8 cellular contexts compared by ENCODE assay signal in the genomic region with DNA sequence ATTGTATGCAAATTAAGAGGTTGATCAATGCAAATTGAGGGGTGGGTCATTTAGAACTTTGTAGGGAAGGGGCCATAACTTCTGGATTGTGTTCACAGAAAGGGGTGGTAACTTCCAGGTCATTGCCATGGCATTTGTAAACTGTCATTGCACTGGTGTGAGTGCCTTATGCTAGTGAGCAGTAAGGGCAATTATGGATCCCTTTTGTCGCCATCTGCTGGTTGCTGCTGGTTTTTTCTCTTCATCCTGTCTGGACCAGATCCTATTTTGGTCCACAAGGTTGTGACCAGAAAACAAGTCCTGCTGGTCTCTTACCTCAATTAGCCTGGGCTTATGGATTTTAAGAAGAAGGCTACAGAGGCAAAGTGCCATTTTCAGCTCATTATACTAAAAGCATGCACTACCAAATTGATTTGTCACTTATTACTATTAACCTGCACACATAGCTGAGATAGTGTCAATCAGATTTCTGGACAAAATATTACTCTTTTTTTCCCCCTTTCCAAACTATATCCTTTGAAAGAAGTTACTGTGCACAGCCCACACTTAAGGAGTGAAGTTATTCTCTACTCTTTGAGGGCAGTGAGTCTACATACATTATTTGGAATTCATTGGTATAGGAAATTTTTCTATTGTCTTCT.
DNase-seq lines count a peak whose midpoint lies in the region; ATAC-seq and TF ChIP-seq lines count a peak whose summit lies in the region.

No MANE protein-coding gene starts in this region.

- TF ChIP-seq CTCF in CD14-positive monocyte (IDR thresholded peaks at IDR 0.05) (peak; percentile 82), epithelial cell of esophagus (IDR thresholded peaks at IDR 0.05; ENCODE audit: insufficient read depth, low read depth, low read length, missing control alignments) (peak; percentile 83), thoracic aorta (IDR thresholded peaks at IDR 0.05) (peak; percentile 51)

- H3K36me3 ChIP-seq in naive thymus-derived CD4-positive, alpha-beta T cell (ENCODE audit: control insufficient read depth in 2 of 3, insufficient read depth in 3 of 3, low read length in 3 of 3) = no peaks in the 10 kb centered on the region
- H3K36me3 ChIP-seq in thoracic aorta = no peaks in the 10 kb centered on the region

- H3K27me3 Mint-ChIP-seq in CD14-positive monocyte (ENCODE audit: low read depth in 3 of 3) = peaks cover 0 to 8% (median 0%) of the 10 kb centered on the region in 3 donors
- no peaks in the 10 kb centered on the region for H3K27me3 Mint-ChIP-seq in activated CD4-positive, alpha-beta memory T cell treated with anti-CD3 and anti-CD28 coated beads, Interleukin-2, amount 10 ng/mL, durations not matched to agents 7 days and 5 days
- peaks cover 0 to 4% (median 0%) of the 10 kb centered on the region in 5 donors for H3K27me3 Mint-ChIP-seq in naive thymus-derived CD4-positive, alpha-beta T cell

- intact Hi-C loops in CD14-positive monocyte (cut with micrococcal nuclease) = no loop called here
- intact Hi-C loops in naive thymus-derived CD4-positive, alpha-beta T cell (cut with micrococcal nuclease) = loop anchor here (1.0 to 5.0 kb wide), 3 partner anchors 214 to 1117 kb away; no protein-coding TSS in a partner anchor

- H3K4me3 Mint-ChIP-seq in CD14-positive monocyte = no peak overlapping the region
- H3K4me3 Mint-ChIP-seq in activated CD4-positive, alpha-beta memory T cell treated with anti-CD3 and anti-CD28 coated beads, Interleukin-2, amount 10 ng/mL, durations not matched to agents 7 days and 5 days = no peak overlapping the region
- no peak overlapping the region for H3K4me3 Mint-ChIP-seq in naive thymus-derived CD4-positive, alpha-beta T cell

- H3K27ac Mint-ChIP-seq in CD14-positive monocyte = no peak overlapping the region
- no peak overlapping the region for H3K27ac Mint-ChIP-seq in activated CD4-positive, alpha-beta memory T cell treated with anti-CD3 and anti-CD28 coated beads, Interleukin-2, amount 10 ng/mL, durations not matched to agents 7 days and 5 days
- H3K27ac Mint-ChIP-seq in naive thymus-derived CD4-positive, alpha-beta T cell = no peak overlapping the region

- peaks cover 0 to 5% (median 0%) of the 10 kb centered on the region in 7 donors for H3K9me3 Mint-ChIP-seq in CD14-positive monocyte
- H3K9me3 Mint-ChIP-seq in activated CD4-positive, alpha-beta memory T cell treated with anti-CD3 and anti-CD28 coated beads, Interleukin-2, amount 10 ng/mL, durations not matched to agents 7 days and 5 days = no peaks in the 10 kb centered on the region
- no peaks in the 10 kb centered on the region for H3K9me3 Mint-ChIP-seq in naive thymus-derived CD4-positive, alpha-beta T cell

- no peaks in the 10 kb centered on the region for H3K9me3 ChIP-seq in naive thymus-derived CD4-positive, alpha-beta T cell (ENCODE audit: control insufficient read depth in 2 of 3, low read length in 3 of 3)
- no peaks in the 10 kb centered on the region for H3K9me3 ChIP-seq in thoracic aorta

- no peak overlapping the region for H3K4me3 ChIP-seq in epithelial cell of esophagus (ENCODE audit: low read length)
- no peak overlapping the region for H3K4me3 ChIP-seq in naive thymus-derived CD4-positive, alpha-beta T cell (ENCODE audit: low read length)
- H3K4me3 ChIP-seq in thoracic aorta = no peak overlapping the region

- DNase-seq in CD14-positive monocyte (ENCODE audit: low spot score) (peak; percentile 48), NCI-H460 (ENCODE audit: extremely low read depth, low read depth) (peak; percentile 77), epithelial cell of esophagus (ENCODE audit: low read depth) (peak; percentile 68), thoracic aorta (ENCODE audit: low spot score) (no peak)
- peak; percentile 57 for DNase-seq in activated CD4-positive, alpha-beta memory T cell treated with anti-CD3 and anti-CD28 coated beads, Interleukin-2, amount 10 ng/mL, durations not matched to agents 7 days and 5 days
- peak; percentile 2 to 47 (median 25) for DNase-seq in naive thymus-derived CD4-positive, alpha-beta T cell

- CTCF ChIA-PET in activated CD4-positive, alpha-beta memory T cell treated with anti-CD3 and anti-CD28 coated beads, Interleukin-2, amount 10 ng/mL, durations not matched to agents 7 days and 5 days (lab: Charles Lee) = interaction anchor here (1.0 to 1.7 kb wide), 3 partner anchors 10 to 1087 kb away, joined by 3 to 4 read pairs (median 3); no protein-coding TSS in a partner anchor
- CTCF ChIA-PET in naive thymus-derived CD4-positive, alpha-beta T cell (lab: Charles Lee) = interaction anchor here (0.6 to 1.0 kb wide), 2 partner anchors 1099 to 1186 kb away, joined by 3 to 4 read pairs; no protein-coding TSS in a partner anchor

- H3K4me1 Mint-ChIP-seq in CD14-positive monocyte = no peaks in the 10 kb centered on the region
- H3K4me1 Mint-ChIP-seq in activated CD4-positive, alpha-beta memory T cell treated with anti-CD3 and anti-CD28 coated beads, Interleukin-2, amount 10 ng/mL, durations not matched to agents 7 days and 5 days = no peaks in the 10 kb centered on the region
- no peaks in the 10 kb centered on the region for H3K4me1 Mint-ChIP-seq in naive thymus-derived CD4-positive, alpha-beta T cell

- H3K27me3 ChIP-seq in naive thymus-derived CD4-positive, alpha-beta T cell (ENCODE audit: control insufficient read depth in 2 of 2, insufficient read depth in 2 of 2, low read length in 2 of 2) = no peaks in the 10 kb centered on the region
- no peaks in the 10 kb centered on the region for H3K27me3 ChIP-seq in thoracic aorta (replicated peaks; ENCODE audit: insufficient read depth)

- H3K4me1 ChIP-seq in naive thymus-derived CD4-positive, alpha-beta T cell (ENCODE audit: control insufficient read depth in 2 of 2, insufficient read depth in 2 of 2, low read length in 2 of 2) = no peaks in the 10 kb centered on the region
- H3K4me1 ChIP-seq in thoracic aorta (ENCODE audit: control insufficient read depth in 1 of 2, low read depth in 2 of 2) = no peaks in the 10 kb centered on the region

- POLR2A ChIA-PET in activated CD4-positive, alpha-beta memory T cell treated with anti-CD3 and anti-CD28 coated beads, Interleukin-2, amount 10 ng/mL, durations not matched to agents 7 days and 5 days (lab: Charles Lee) = no interaction called here
- POLR2A ChIA-PET in naive thymus-derived CD4-positive, alpha-beta T cell (lab: Charles Lee) = no interaction called here

- no peaks in the 10 kb centered on the region for H3K36me3 Mint-ChIP-seq in CD14-positive monocyte
- H3K36me3 Mint-ChIP-seq in activated CD4-positive, alpha-beta memory T cell treated with anti-CD3 and anti-CD28 coated beads, Interleukin-2, amount 10 ng/mL, durations not matched to agents 7 days and 5 days (ENCODE audit: low read depth) = no peaks in the 10 kb centered on the region
- H3K36me3 Mint-ChIP-seq in naive thymus-derived CD4-positive, alpha-beta T cell = no peaks in the 10 kb centered on the region

- no peak overlapping the region for H3K27ac ChIP-seq in naive thymus-derived CD4-positive, alpha-beta T cell (ENCODE audit: low read depth, low read length)
- H3K27ac ChIP-seq in thoracic aorta = no peak overlapping the region

- peak; percentile 90 for ATAC-seq in GM19023 (IDR thresholded peaks at IDR 0.05; ENCODE audit: unreplicated experiment)
- peak; percentile 90 for ATAC-seq in HG03135 (IDR thresholded peaks at IDR 0.05; ENCODE audit: unreplicated experiment)
- ATAC-seq in naive thymus-derived CD4-positive, alpha-beta T cell = peak; percentile 65
- ATAC-seq in thoracic aorta (ENCODE audit: insufficient number of reproducible peaks, low FRiP score, low read depth) = no peak

Comparison
In these comparisons a context has a peak if more than half of its experiments do, and no peak if none do; other contexts are left out.
1. intact Hi-C loops: an anchor here in naive thymus-derived CD4-positive, alpha-beta T cell (1.0 to 5.0 kb wide); none called in CD14-positive monocyte.